16 cellular contexts compared by ENCODE assay signal in genomic region chr16:89024546-89024945, GRCh38. TPM values are rescaled to one million over a fixed set of nuclear protein-coding genes. Genes with fewer than 3 reads are reported as not detected.
A peak's percentile ranks its signal among the peaks of the same experiment; 100 is the strongest.
DNase-seq lines count a peak whose midpoint lies in the region; ATAC-seq and TF ChIP-seq lines count a peak whose summit lies in the region.
"Had no signal": no experiment of that assay in that cellular context is flagged by ENCODE, and none has a peak within 500 bp of the region (broad histone marks: within the 10 kb centered on the region; RNA-seq: fewer than 3 reads in every experiment).

No MANE protein-coding gene starts in this region.

- POLR2A ChIA-PET in WTC11 (lab: Charles Lee) = no interaction called here

- no peak for TF ChIP-seq POLR2A in stomach (IDR thresholded peaks at IDR 0.05)

- H3K27me3 Mint-ChIP-seq in WTC11 (ENCODE audit: low read depth) = no peaks in the 10 kb centered on the region

- H3K27me3 ChIP-seq in stomach = peaks cover 0 to 60% (median 21%) of the 10 kb centered on the region in 3 donors

- WGBS in stomach, 5 donors = 55 to 83% (median 68%) methylated on average over 7 to 8 of the region's 8 CpGs

- CTCF ChIA-PET in WTC11 (lab: Charles Lee) = no interaction called here

- peaks cover 0 to 20% (median 16%) of the 10 kb centered on the region in 4 donors for H3K9me3 ChIP-seq in stomach

- no peaks in the 10 kb centered on the region for H3K4me1 ChIP-seq in stomach

- H3K36me3 ChIP-seq in stomach = no peaks in the 10 kb centered on the region

- no peak for TF ChIP-seq EP300 in stomach (IDR thresholded peaks at IDR 0.05)

- intact Hi-C loops in posterior vena cava (cut with DNase I) = no loop called here
- intact Hi-C loops in stomach (cut with DNase I; ENCODE audit: low total_unique reads) = no loop called here

- no peak for DNase-seq in activated naive CD4-positive, alpha-beta T cell treated with anti-CD3 and anti-CD28 coated beads, Interleukin-2, amount 50 U/mL, for 72 hours (ENCODE audit: low spot score in 2 of 2)
- DNase-seq in activated naive CD4-positive, alpha-beta T cell (lab: John Stamatoyannopoulos, UW) = no peak
- DNase-seq in NCI-H1694 treated with DMSO at 0.1 percent for 48 hours (lab: John Stamatoyannopoulos, UW) = peak; percentile 41
- peak; percentile 6 for DNase-seq in WTC11 (ENCODE audit: low spot score)
- DNase-seq in posterior vena cava (ENCODE audit: low spot score) = peak; percentile 60
- no peak for DNase-seq in stomach
- DNase-seq in GM13977 (ENCODE audit: low spot score) = no peak
- DNase-seq: CD4-positive, alpha-beta memory T cell; MV-4-11; NCI-H1436; NCI-H2081 treated with DMSO at 0.1 percent for 48 hours; NCI-H774; SIG-M5 had no signal

- H3K27ac Mint-ChIP-seq in activated naive CD4-positive, alpha-beta T cell treated with anti-CD3 and anti-CD28 coated beads, Interleukin-2, amount 50 U/mL, for 72 hours = peak overlapping the region; percentile 72 to 95
- H3K27ac Mint-ChIP-seq in WTC11 = no peak overlapping the region
- H3K27ac Mint-ChIP-seq: B cell had no signal

- no peak overlapping the region for H3K4me3 Mint-ChIP-seq in WTC11
- H3K4me3 Mint-ChIP-seq: B cell had no signal

- no peak overlapping the region for H3K4me3 ChIP-seq in stomach

- H3K9me3 Mint-ChIP-seq in activated naive CD4-positive, alpha-beta T cell treated with anti-CD3 and anti-CD28 coated beads, Interleukin-2, amount 50 U/mL, for 72 hours = peaks cover 15 to 28% of the 10 kb centered on the region in 2 donors
- peaks cover 8% of the 10 kb centered on the region for H3K9me3 Mint-ChIP-seq in WTC11

- no peaks in the 10 kb centered on the region for H3K4me1 Mint-ChIP-seq in WTC11

- H3K36me3 Mint-ChIP-seq in activated naive CD4-positive, alpha-beta T cell treated with anti-CD3 and anti-CD28 coated beads, Interleukin-2, amount 50 U/mL, for 72 hours = peaks cover 25 to 36% of the 10 kb centered on the region in 2 donors
- H3K36me3 Mint-ChIP-seq in WTC11 = no peaks in the 10 kb centered on the region

- TF ChIP-seq CTCF in WTC11 (IDR thresholded peaks at IDR 0.05) (no peak), stomach (IDR thresholded peaks at IDR 0.05) (no peak), GM13977 (IDR thresholded peaks at IDR 0.05; ENCODE audit: extremely low read depth, insufficient read depth, missing control alignments) (no peak)

- no peak overlapping the region for H3K27ac ChIP-seq in stomach

- ATAC-seq in activated naive CD4-positive, alpha-beta T cell treated with anti-CD3 and anti-CD28 coated beads, Interleukin-2, amount 50 U/mL, for 72 hours = no peak
- ATAC-seq in WTC11 = no peak
- no peak for ATAC-seq in HG02763 (IDR thresholded peaks at IDR 0.05; ENCODE audit: unreplicated experiment)
- ATAC-seq: Panc1 had no signal

- in situ Hi-C loops in GM13977 (cut with MboI; ENCODE audit: low pct_unique_long_range_greater_than_20kb, low sequenced_read_pairs, unreplicated experiment) = no loop called here

TF ChIP-seq in WTC11, 78 proteins besides CTCF, POLR2A, EP300 and RAD21 (continues in another document):
- TF ChIP-seq TEAD4 (CRISPR knock-in tag; IDR thresholded peaks at IDR 0.05) = no peak
- TF ChIP-seq ZNF532 (CRISPR knock-in tag; IDR thresholded peaks at IDR 0.05; ENCODE audit: borderline replicate concordance) = no peak
- no peak for TF ChIP-seq FOXK1 (CRISPR knock-in tag; IDR thresholded peaks at IDR 0.05)
- TF ChIP-seq ZNF121 (CRISPR knock-in tag; IDR thresholded peaks at IDR 0.05) = no peak
- TF ChIP-seq SMAD3 (CRISPR knock-in tag; IDR thresholded peaks at IDR 0.05; ENCODE audit: borderline replicate concordance) = no peak
- TF ChIP-seq ZNF512 (CRISPR knock-in tag; IDR thresholded peaks at IDR 0.05; ENCODE audit: borderline replicate concordance) = no peak
- no peak for TF ChIP-seq GTF2I (CRISPR knock-in tag; conservative IDR thresholded peaks at IDR 0.05)
- TF ChIP-seq E2F5 (CRISPR knock-in tag; IDR thresholded peaks at IDR 0.05) = no peak
- TF ChIP-seq AFF4 (CRISPR knock-in tag; IDR thresholded peaks at IDR 0.05; ENCODE audit: borderline replicate concordance) = no peak

RNA-seq across cellular contexts. Expression of gene CBFA2T3, which starts 47.5 kb away (rescaled TPM):
- 1 to 10 TPM in 1 of 2 donors, under 1 TPM in 1; 0.76 to 1.1 TPM for total RNA-seq in activated naive CD4-positive, alpha-beta T cell treated with anti-CD3 and anti-CD28 coated beads, Interleukin-2, amount 50 U/mL, for 72 hours
- total RNA-seq in WTC11 (2021) (1.9 to 2.8 TPM (median 2.6 TPM) in 3 replicates), posterior vena cava (1 to 10 TPM; 4.7 to 5.1 TPM), stomach (10 to 100 TPM in 1 of 5 donors, 1 to 10 TPM in 2, under 1 TPM in 2; 0.58 to 57.6 (median 3.5) TPM)
- 1 to 10 TPM; 1.6 to 2.8 (median 2.1) TPM for polyA plus RNA-seq in stomach

Comparison
In these comparisons a context has a peak if more than half of its experiments do, and no peak if none do; other contexts are left out.
1. DNase-seq: peak in NCI-H1694 treated with DMSO at 0.1 percent for 48 hours (single experiment), WTC11 (single experiment) and posterior vena cava (single experiment); none in activated naive CD4-positive, alpha-beta T cell treated with anti-CD3 and anti-CD28 coated beads, Interleukin-2, amount 50 U/mL, for 72 hours (0 of 2), activated naive CD4-positive, alpha-beta T cell (0 of 4), stomach (single experiment) and GM13977 (single experiment).